In genomic region chr13:32883501-32883900, GRCh38 we compare ENCODE assay signal across 12 cellular contexts.
DNase-seq lines count a peak whose midpoint lies in the region; ATAC-seq and TF ChIP-seq lines count a peak whose summit lies in the region.
"Had no signal": no experiment of that assay in that cellular context is flagged by ENCODE, and none has a peak within 500 bp of the region (broad histone marks: within the 10 kb centered on the region; RNA-seq: fewer than 3 reads in every experiment).

No MANE protein-coding gene starts in this region.

- POLR2A ChIA-PET in A673 (lab: Charles Lee; ENCODE audit: low non-redundant PET) = no interaction called here

- H3K36me3 ChIP-seq in A673 (ENCODE audit: insufficient read depth, low read length, poor library complexity, severe bottlenecking) = no peaks in the 10 kb centered on the region

- no peak overlapping the region for H3K27ac ChIP-seq in A673 (ENCODE audit: low read depth, low read length, poor library complexity, severe bottlenecking)

- no peak overlapping the region for H3K4me3 ChIP-seq in A673 (ENCODE audit: low read depth, low read length, poor library complexity, severe bottlenecking)
- H3K4me3 ChIP-seq in fibroblast of villous mesenchyme (ENCODE audit: low read depth, low read length) = no peak overlapping the region

- H3K27me3 ChIP-seq in A673 (replicated peaks; ENCODE audit: insufficient read depth, low read depth, low read length, poor library complexity) = no peaks in the 10 kb centered on the region

- CTCF ChIA-PET in A673 (lab: Charles Lee) = no interaction called here

- no peak for TF ChIP-seq CTCF in A673 (conservative IDR thresholded peaks at IDR 0.05; ENCODE audit: low read depth, low read length)
- no peak for TF ChIP-seq CTCF in fibroblast of villous mesenchyme (IDR thresholded peaks at IDR 0.05; ENCODE audit: insufficient read depth, low read depth, low read length)

- peaks cover 9% of the 10 kb centered on the region for H3K9me3 ChIP-seq in A673 (ENCODE audit: low read depth, low read length, poor library complexity, severe bottlenecking)

- no peak for ATAC-seq in GM21717 (IDR thresholded peaks at IDR 0.05; ENCODE audit: unreplicated experiment)
- ATAC-seq: activated CD4-positive, alpha-beta T cell treated with anti-CD3 and anti-CD28 coated beads for 36 hours had no signal

- in situ Hi-C loops in KBM-7 (cut with MboI; ENCODE audit: low pct_unique_long_range_greater_than_20kb, low sequenced_read_pairs) = no loop called here

- BruUV-seq in A673 (replicated peaks; lab: Mats Ljungman, UMichigan) = no TSS peak

- peaks cover 40% of the 10 kb centered on the region for H3K4me1 ChIP-seq in A673 (ENCODE audit: insufficient read depth, low read length, poor library complexity, severe bottlenecking)

- peak; percentile 87 for DNase-seq in A673 (ENCODE audit: low spot score)
- DNase-seq in M059J (ENCODE audit: low read depth) = peak; percentile 53
- DNase-seq in NCI-H82 treated with DMSO at 0.1 percent for 48 hours (lab: John Stamatoyannopoulos, UW; ENCODE audit: unreplicated experiment) = peak; percentile 74
- DNase-seq in fibroblast of villous mesenchyme (ENCODE audit: low read depth) = peak; percentile 34
- no peak for DNase-seq in SK-N-DZ (ENCODE audit: low spot score)
- DNase-seq in KBM-7 = no peak
- no peak for DNase-seq in activated CD4-positive, alpha-beta T cell treated with anti-CD3 and anti-CD28 coated beads for 4 hours
- DNase-seq: activated CD4-positive, alpha-beta T cell treated with anti-CD3 and anti-CD28 coated beads for 36 hours; activated naive CD4-positive, alpha-beta T cell treated with anti-CD3 and anti-CD28 coated beads, Interleukin-2, amount 10 ng/mL, durations not matched to agents 7 days and 5 days; effector CD4-positive, alpha-beta T cell; NCI-H187 treated with DMSO at 0.1 percent for 48 hours had no signal

- intact Hi-C loops in A673 (cut with micrococcal nuclease; ENCODE audit: unreplicated experiment) = no loop called here

Comparison
In these comparisons a context has a peak if more than half of its experiments do, and no peak if none do; other contexts are left out.
1. DNase-seq: peak in A673 (single experiment), M059J (single experiment), NCI-H82 treated with DMSO at 0.1 percent for 48 hours (single experiment) and fibroblast of villous mesenchyme (single experiment); none in SK-N-DZ (single experiment), KBM-7 (single experiment) and activated CD4-positive, alpha-beta T cell treated with anti-CD3 and anti-CD28 coated beads for 4 hours (0 of 2).